Comparison of ENCODE assay signal across 21 cellular contexts in genomic region chr12:14187966-14188365, GRCh38.
"Had no signal": no experiment of that assay in that cellular context is flagged by ENCODE, and none has a peak within 500 bp of the region (broad histone marks: within the 10 kb centered on the region; RNA-seq: fewer than 3 reads in every experiment).

No MANE protein-coding gene starts in this region.

- H3K36me3 ChIP-seq: MG63, SJSA1 had no signal

- H3K27ac ChIP-seq: HL-60, KMS-11, SJSA1, SK-N-MC had no signal

- H3K27me3 ChIP-seq: MG63, SJSA1 had no signal

- DNase-seq: IMR-90, MG63, NCI-H1092, NCI-H1105 treated with DMSO at 0.1 percent for 48 hours, NCI-H1417 treated with DMSO at 0.1 percent for 48 hours, NCI-H146, NCI-H1694 treated with DMSO at 0.1 percent for 48 hours, NCI-H1930, NCI-H2107, NCI-H2227 treated with DMSO at 0.1 percent for 48 hours, NCI-H446, NCI-H510A, NCI-H524 treated with DMSO at 0.1 percent for 48 hours, NCI-H774, Right ventricle myocardium superior, RPMI8226, SIG-M5 had no signal

- H3K4me3 ChIP-seq: MG63, SJSA1, SK-N-MC had no signal

- H3K9me3 ChIP-seq: MG63, SJSA1 had no signal

- H3K4me1 ChIP-seq: SJSA1 had no signal

- H3K9ac ChIP-seq: KMS-11 had no signal
